Comparison of ENCODE assay signal across 8 cellular contexts in the genomic region with DNA sequence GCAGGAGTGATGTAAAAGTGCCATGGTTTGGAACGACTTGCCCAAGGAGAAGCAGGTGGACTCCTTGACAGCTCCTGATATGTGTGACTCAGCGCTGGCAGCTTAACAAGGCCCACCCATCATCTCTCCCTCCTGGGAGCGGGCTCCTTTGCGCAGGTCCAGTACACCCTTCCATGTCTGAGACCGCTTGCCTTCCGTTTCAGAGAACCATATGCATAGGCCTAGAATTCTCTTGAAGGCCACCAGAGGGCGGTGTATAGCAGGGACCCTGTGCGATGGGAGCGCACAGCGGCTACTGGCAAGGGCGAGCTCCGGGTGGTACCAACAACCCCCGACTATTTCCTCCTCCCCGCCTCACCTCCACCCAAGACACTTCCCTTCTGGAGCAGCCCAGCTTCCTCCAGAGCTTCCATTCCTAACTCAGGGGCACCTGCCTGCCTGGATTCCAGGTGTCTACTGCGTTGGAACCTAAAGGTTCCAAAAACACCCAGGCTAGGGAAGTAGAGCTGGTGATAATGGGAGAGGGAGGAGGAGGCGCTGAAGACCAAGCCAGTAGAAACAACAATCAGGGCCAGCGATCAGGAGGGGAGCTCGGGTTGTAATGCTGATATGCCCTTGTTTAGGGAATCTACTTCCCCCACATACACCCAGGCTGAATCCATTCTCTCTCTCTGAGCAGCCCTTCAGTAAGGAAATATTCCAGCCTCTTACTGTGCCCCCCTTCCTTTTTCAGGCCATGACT. TPM values are rescaled to one million over a fixed set of nuclear protein-coding genes. Genes with fewer than 3 reads are reported as not detected.
DNase-seq lines count a peak whose midpoint lies in the region; ATAC-seq and TF ChIP-seq lines count a peak whose summit lies in the region.

No MANE protein-coding gene starts in this region.

- peaks cover 0 to 37% (median 19%) of the 10 kb centered on the region in 4 donors for H3K4me1 ChIP-seq in Peyer's patch
- H3K4me1 ChIP-seq in neural progenitor cell = peaks cover 22% of the 10 kb centered on the region

- H3K36me3 ChIP-seq in Peyer's patch (no peaks in the 10 kb centered on the region), neural progenitor cell (no peaks in the 10 kb centered on the region)

- no peak overlapping the region for H3K27ac Mint-ChIP-seq in activated T-cell treated with anti-CD3 and anti-CD28 coated beads, Interleukin-2, amount 50 U/mL, for 72 hours
- H3K27ac Mint-ChIP-seq in neural progenitor cell = no peak overlapping the region

- no peak for TF ChIP-seq POLR2A in Peyer's patch (IDR thresholded peaks at IDR 0.05)

- DNase-seq in DMS 273 treated with DMSO at 0.1 percent for 48 hours (lab: John Stamatoyannopoulos, UW) (peak; percentile 73), Peyer's patch (peak; percentile 50 to 79 (median 71)), fibroblast of mammary gland (ENCODE audit: low read depth) (peak; percentile 91), neural progenitor cell (ENCODE audit: low spot score) (peak; percentile 85), stromal cell of bone marrow (ENCODE audit: low read depth) (peak; percentile 68)
- peak; percentile 77 to 81 for DNase-seq in activated T-cell treated with anti-CD3 and anti-CD28 coated beads, Interleukin-2, amount 50 U/mL, for 72 hours

- H3K36me3 Mint-ChIP-seq in activated T-cell treated with anti-CD3 and anti-CD28 coated beads, Interleukin-2, amount 50 U/mL, for 72 hours (ENCODE audit: insufficient read depth in 2 of 2) = no peaks in the 10 kb centered on the region
- H3K36me3 Mint-ChIP-seq in neural progenitor cell = no peaks in the 10 kb centered on the region

- no peaks in the 10 kb centered on the region for H3K79me2 ChIP-seq in neural progenitor cell (ENCODE audit: low read depth)

- H3K4me3 ChIP-seq in Peyer's patch (peak overlapping the region in 1 of 4 donors; percentile 1), fibroblast of mammary gland (ENCODE audit: control insufficient read depth, low read depth, low read length) (no peak overlapping the region), neural progenitor cell (no peak overlapping the region)

- peaks cover 58% of the 10 kb centered on the region for H3K4me1 Mint-ChIP-seq in activated T-cell treated with anti-CD3 and anti-CD28 coated beads, Interleukin-2, amount 50 U/mL, for 72 hours (ENCODE audit: low read depth)
- peaks cover 37% of the 10 kb centered on the region for H3K4me1 Mint-ChIP-seq in neural progenitor cell

- peak; percentile 77 for ATAC-seq in GM21825 (IDR thresholded peaks at IDR 0.05; ENCODE audit: unreplicated experiment)
- peak; percentile 82 to 86 for ATAC-seq in activated T-cell treated with anti-CD3 and anti-CD28 coated beads, Interleukin-2, amount 50 U/mL, for 72 hours (replicated peaks in 1 of 2)

- no peak overlapping the region for H3K9ac ChIP-seq in neural progenitor cell

- no peak overlapping the region for H2AFZ ChIP-seq in neural progenitor cell (replicated peaks)

- peak overlapping the region; percentile 44 to 61 for H3K4me3 Mint-ChIP-seq in activated T-cell treated with anti-CD3 and anti-CD28 coated beads, Interleukin-2, amount 50 U/mL, for 72 hours
- H3K4me3 Mint-ChIP-seq in neural progenitor cell = peak overlapping the region; percentile 43

- H4K20me1 ChIP-seq in neural progenitor cell (ENCODE audit: low read depth) = peaks cover 13% of the 10 kb centered on the region

- peaks cover 0 to 37% of the 10 kb centered on the region in 2 donors for H3K27me3 ChIP-seq in Peyer's patch
- peaks cover 84% of the 10 kb centered on the region for H3K27me3 ChIP-seq in neural progenitor cell

- H3K9me3 ChIP-seq in Peyer's patch (no peaks in the 10 kb centered on the region), neural progenitor cell (ENCODE audit: low read depth) (no peaks in the 10 kb centered on the region)

- H3K27ac ChIP-seq in Peyer's patch (no peak overlapping the region), neural progenitor cell (no peak overlapping the region)

- peak overlapping the region; percentile 65 for H3K4me2 ChIP-seq in neural progenitor cell

- peaks cover 37% of the 10 kb centered on the region for H3F3A ChIP-seq in neural progenitor cell (ENCODE audit: low read depth)

- TF ChIP-seq CTCF in LNCAP (IDR thresholded peaks at IDR 0.05) (peak; percentile 89), Peyer's patch (IDR thresholded peaks at IDR 0.05) (peak; percentile 68 to 92 (median 82)), fibroblast of mammary gland (conservative IDR thresholded peaks at IDR 0.05; ENCODE audit: control insufficient read depth, insufficient read depth, low read depth, low read length) (peak; percentile 90), neural progenitor cell (IDR thresholded peaks at IDR 0.05) (peak; percentile 92)

- H3K27me3 Mint-ChIP-seq in activated T-cell treated with anti-CD3 and anti-CD28 coated beads, Interleukin-2, amount 50 U/mL, for 72 hours (ENCODE audit: low read depth) = peaks cover 55% of the 10 kb centered on the region
- peaks cover 58% of the 10 kb centered on the region for H3K27me3 Mint-ChIP-seq in neural progenitor cell (ENCODE audit: insufficient read depth, low read depth)

- no peaks in the 10 kb centered on the region for H3K9me3 Mint-ChIP-seq in activated T-cell treated with anti-CD3 and anti-CD28 coated beads, Interleukin-2, amount 50 U/mL, for 72 hours
- H3K9me3 Mint-ChIP-seq in neural progenitor cell = peaks cover 2% of the 10 kb centered on the region

RNA-seq across cellular contexts. Expression of a gene that starts 6.2 kb away (rescaled TPM):
- total RNA-seq in Peyer's patch = 1 to 10 TPM in 1 of 4 donors, under 1 TPM in 1, not detected in 2; 0.19 to 2.5 TPM
- total RNA-seq in activated T-cell treated with anti-CD3 and anti-CD28 coated beads, Interleukin-2, amount 50 U/mL, for 72 hours = under 1 TPM; 0.12 to 0.41 TPM
- 0.03 TPM in 1 of 2 replicates, not detected in the other for total RNA-seq in neural progenitor cell (ENCODE audit: low replicate concordance)

RNA-seq across cellular contexts. Expression of a gene that starts 18.6 kb away (rescaled TPM):
- total RNA-seq in Peyer's patch (not detected), neural progenitor cell (ENCODE audit: low replicate concordance) (5.3 and 6.0 TPM in 2 replicates)
- 10 to 100 TPM; 20.6 to 28.3 TPM for total RNA-seq in activated T-cell treated with anti-CD3 and anti-CD28 coated beads, Interleukin-2, amount 50 U/mL, for 72 hours

RNA-seq across cellular contexts. Expression of a gene that starts 22.3 kb away (rescaled TPM):
- total RNA-seq in Peyer's patch = 10 to 100 TPM; 34.7 to 93.7 (median 84.7) TPM
- 100 to 1,000 TPM in 1 of 2 donors, 10 to 100 TPM in 1; 80.0 to 108 TPM for total RNA-seq in activated T-cell treated with anti-CD3 and anti-CD28 coated beads, Interleukin-2, amount 50 U/mL, for 72 hours
- total RNA-seq in neural progenitor cell (ENCODE audit: low replicate concordance) = 32.7 and 69.5 TPM in 2 replicates

RNA-seq across cellular contexts. Expression of a gene that starts 27.8 kb away (rescaled TPM):
- 100 to 1,000 TPM; 126 to 161 (median 146) TPM for total RNA-seq in Peyer's patch
- 10 to 100 TPM; 68.6 to 84.2 TPM for total RNA-seq in activated T-cell treated with anti-CD3 and anti-CD28 coated beads, Interleukin-2, amount 50 U/mL, for 72 hours
- 19.0 and 31.3 TPM in 2 replicates for total RNA-seq in neural progenitor cell (ENCODE audit: low replicate concordance)

RNA-seq across cellular contexts. Expression of a gene that starts 42.8 kb away (rescaled TPM):
- total RNA-seq in Peyer's patch (100 to 1,000 TPM; 154 to 578 (median 243) TPM), neural progenitor cell (ENCODE audit: low replicate concordance) (2,741 and 4,208 TPM in 2 replicates)
- total RNA-seq in activated T-cell treated with anti-CD3 and anti-CD28 coated beads, Interleukin-2, amount 50 U/mL, for 72 hours = 100 to 1,000 TPM; 851 to 922 TPM
